ENCODE assay signal across 8 cellular contexts in the genomic region with DNA sequence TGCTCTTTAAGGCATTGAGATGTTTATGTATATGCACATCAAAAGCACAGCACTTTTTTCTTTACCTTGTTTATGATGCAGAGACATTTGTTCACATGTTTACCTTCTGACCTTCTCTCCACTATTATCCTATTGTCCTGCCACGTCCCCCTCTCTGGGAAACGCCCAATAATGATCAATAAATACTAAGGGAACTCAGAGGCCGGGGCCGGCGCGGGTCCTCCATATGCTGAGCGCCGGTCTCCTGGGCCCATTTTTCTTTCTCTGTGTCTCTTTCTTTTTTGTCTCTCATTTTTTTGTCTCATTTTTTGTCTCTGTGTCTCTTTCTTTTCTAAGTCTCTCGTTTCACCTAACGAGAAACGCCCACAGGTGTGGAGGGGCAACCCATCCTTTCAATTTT. TPM values are rescaled to one million over a fixed set of nuclear protein-coding genes. Genes with fewer than 3 reads are reported as not detected.
"Had no signal": no experiment of that assay in that cellular context is flagged by ENCODE, and none has a peak within 500 bp of the region (broad histone marks: within the 10 kb centered on the region; RNA-seq: fewer than 3 reads in every experiment).

No MANE protein-coding gene starts in this region.

RNA-seq across cellular contexts. Expression of a gene that starts 35.4 kb away (rescaled TPM):
- total RNA-seq: body of pancreas, left ventricle myocardium superior had no signal

RNA-seq across cellular contexts. Expression of a gene that starts 58.0 kb away (rescaled TPM):
- total RNA-seq: activated CD4-positive, alpha-beta T cell treated with anti-CD3 and anti-CD28 coated beads, Interleukin-2, amount 10 ng/mL, durations not matched to agents 7 days and 5 days; activated CD8-positive, alpha-beta T cell treated with anti-CD3 and anti-CD28 coated beads, Interleukin-2, amount 10 ng/mL, durations not matched to agents 7 days and 5 days; activated naive CD8-positive, alpha-beta T cell treated with anti-CD3 and anti-CD28 coated beads, Interleukin-2, amount 10 ng/mL, durations not matched to agents 7 days and 5 days; activated T-helper 2 cell treated with anti-CD3 and anti-CD28 coated beads, Interferon-gamma antibody, Interleukin-2, Interleukin-4, amounts not matched to agents 10 μg/mL and 5 μg/mL and 100 μg/mL, durations not matched to agents 14 hours and 24 hours and 36 hours; natural killer cell treated with Interleukin-12 subunit alpha and Interleukin-12 subunit beta and Interleukin-15 and Interleukin-18, amount 100 ng/mL, for 72 hours; osteoblast had no signal
